Comparison of ENCODE assay signal across 1 cellular context in the genomic region with DNA sequence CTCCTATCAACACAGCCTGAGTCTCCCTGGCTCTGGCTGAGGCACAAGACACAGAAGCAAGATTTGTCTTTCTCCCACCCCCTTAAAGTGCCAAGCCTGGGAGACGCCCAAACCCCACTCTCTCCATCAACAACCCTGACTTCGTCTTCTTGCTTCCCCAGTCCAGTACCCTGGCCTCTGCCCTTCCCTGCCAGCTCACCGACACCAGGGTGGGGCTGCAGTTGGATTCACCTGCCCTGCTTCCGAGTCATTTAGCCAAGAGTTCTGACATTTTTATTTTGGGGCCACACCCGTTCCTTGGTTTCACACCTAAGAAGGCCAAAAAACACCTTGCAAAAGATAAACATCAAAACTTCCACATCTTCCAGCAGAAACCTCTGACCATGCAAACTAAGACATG.
TF ChIP-seq lines count a peak whose summit lies in the region.

No MANE protein-coding gene starts in this region.

TF ChIP-seq in GM12878, 131 proteins besides CTCF, POLR2A, EP300 and RAD21:
- TF ChIP-seq HDAC6 (IDR thresholded peaks at IDR 0.05; ENCODE audit: unreplicated experiment) = no peak
- TF ChIP-seq CBFB (IDR thresholded peaks at IDR 0.05; ENCODE audit: low read depth) = no peak
- no peak for TF ChIP-seq NR2F1 (conservative IDR thresholded peaks at IDR 0.05)
- TF ChIP-seq, protein P1, sequence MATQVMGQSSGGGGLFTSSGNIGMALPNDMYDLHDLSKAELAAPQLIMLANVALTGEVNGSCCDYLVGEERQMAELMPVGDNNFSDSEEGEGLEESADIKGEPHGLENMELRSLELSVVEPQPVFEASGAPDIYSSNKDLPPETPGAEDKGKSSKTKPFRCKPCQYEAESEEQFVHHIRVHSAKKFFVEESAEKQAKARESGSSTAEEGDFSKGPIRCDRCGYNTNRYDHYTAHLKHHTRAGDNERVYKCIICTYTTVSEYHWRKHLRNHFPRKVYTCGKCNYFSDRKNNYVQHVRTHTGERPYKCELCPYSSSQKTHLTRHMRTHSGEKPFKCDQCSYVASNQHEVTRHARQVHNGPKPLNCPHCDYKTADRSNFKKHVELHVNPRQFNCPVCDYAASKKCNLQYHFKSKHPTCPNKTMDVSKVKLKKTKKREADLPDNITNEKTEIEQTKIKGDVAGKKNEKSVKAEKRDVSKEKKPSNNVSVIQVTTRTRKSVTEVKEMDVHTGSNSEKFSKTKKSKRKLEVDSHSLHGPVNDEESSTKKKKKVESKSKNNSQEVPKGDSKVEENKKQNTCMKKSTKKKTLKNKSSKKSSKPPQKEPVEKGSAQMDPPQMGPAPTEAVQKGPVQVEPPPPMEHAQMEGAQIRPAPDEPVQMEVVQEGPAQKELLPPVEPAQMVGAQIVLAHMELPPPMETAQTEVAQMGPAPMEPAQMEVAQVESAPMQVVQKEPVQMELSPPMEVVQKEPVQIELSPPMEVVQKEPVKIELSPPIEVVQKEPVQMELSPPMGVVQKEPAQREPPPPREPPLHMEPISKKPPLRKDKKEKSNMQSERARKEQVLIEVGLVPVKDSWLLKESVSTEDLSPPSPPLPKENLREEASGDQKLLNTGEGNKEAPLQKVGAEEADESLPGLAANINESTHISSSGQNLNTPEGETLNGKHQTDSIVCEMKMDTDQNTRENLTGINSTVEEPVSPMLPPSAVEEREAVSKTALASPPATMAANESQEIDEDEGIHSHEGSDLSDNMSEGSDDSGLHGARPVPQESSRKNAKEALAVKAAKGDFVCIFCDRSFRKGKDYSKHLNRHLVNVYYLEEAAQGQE (IDR thresholded peaks at IDR 0.05; ENCODE audit: low read depth, low read length) = no peak
- TF ChIP-seq SIX5 (IDR thresholded peaks at IDR 0.05; ENCODE audit: low read depth, low read length, severe bottlenecking) = no peak
- TF ChIP-seq SMARCA5 (IDR thresholded peaks at IDR 0.05) = no peak
- TF ChIP-seq JUND (IDR thresholded peaks at IDR 0.05; ENCODE audit: low read depth, low read length) = no peak
- no peak for TF ChIP-seq TCF7 (IDR thresholded peaks at IDR 0.05; ENCODE audit: borderline replicate concordance)
- no peak for TF ChIP-seq BRCA1 (IDR thresholded peaks at IDR 0.05; ENCODE audit: low read depth, low read length)
- no peak for TF ChIP-seq HDAC2 (IDR thresholded peaks at IDR 0.05)
- TF ChIP-seq, protein P2, sequence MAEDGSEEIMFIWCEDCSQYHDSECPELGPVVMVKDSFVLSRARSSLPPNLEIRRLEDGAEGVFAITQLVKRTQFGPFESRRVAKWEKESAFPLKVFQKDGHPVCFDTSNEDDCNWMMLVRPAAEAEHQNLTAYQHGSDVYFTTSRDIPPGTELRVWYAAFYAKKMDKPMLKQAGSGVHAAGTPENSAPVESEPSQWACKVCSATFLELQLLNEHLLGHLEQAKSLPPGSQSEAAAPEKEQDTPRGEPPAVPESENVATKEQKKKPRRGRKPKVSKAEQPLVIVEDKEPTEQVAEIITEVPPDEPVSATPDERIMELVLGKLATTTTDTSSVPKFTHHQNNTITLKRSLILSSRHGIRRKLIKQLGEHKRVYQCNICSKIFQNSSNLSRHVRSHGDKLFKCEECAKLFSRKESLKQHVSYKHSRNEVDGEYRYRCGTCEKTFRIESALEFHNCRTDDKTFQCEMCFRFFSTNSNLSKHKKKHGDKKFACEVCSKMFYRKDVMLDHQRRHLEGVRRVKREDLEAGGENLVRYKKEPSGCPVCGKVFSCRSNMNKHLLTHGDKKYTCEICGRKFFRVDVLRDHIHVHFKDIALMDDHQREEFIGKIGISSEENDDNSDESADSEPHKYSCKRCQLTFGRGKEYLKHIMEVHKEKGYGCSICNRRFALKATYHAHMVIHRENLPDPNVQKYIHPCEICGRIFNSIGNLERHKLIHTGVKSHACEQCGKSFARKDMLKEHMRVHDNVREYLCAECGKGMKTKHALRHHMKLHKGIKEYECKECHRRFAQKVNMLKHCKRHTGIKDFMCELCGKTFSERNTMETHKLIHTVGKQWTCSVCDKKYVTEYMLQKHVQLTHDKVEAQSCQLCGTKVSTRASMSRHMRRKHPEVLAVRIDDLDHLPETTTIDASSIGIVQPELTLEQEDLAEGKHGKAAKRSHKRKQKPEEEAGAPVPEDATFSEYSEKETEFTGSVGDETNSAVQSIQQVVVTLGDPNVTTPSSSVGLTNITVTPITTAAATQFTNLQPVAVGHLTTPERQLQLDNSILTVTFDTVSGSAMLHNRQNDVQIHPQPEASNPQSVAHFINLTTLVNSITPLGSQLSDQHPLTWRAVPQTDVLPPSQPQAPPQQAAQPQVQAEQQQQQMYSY (CRISPR knock-in tag; IDR thresholded peaks at IDR 0.05) = no peak
- TF ChIP-seq, protein P3, sequence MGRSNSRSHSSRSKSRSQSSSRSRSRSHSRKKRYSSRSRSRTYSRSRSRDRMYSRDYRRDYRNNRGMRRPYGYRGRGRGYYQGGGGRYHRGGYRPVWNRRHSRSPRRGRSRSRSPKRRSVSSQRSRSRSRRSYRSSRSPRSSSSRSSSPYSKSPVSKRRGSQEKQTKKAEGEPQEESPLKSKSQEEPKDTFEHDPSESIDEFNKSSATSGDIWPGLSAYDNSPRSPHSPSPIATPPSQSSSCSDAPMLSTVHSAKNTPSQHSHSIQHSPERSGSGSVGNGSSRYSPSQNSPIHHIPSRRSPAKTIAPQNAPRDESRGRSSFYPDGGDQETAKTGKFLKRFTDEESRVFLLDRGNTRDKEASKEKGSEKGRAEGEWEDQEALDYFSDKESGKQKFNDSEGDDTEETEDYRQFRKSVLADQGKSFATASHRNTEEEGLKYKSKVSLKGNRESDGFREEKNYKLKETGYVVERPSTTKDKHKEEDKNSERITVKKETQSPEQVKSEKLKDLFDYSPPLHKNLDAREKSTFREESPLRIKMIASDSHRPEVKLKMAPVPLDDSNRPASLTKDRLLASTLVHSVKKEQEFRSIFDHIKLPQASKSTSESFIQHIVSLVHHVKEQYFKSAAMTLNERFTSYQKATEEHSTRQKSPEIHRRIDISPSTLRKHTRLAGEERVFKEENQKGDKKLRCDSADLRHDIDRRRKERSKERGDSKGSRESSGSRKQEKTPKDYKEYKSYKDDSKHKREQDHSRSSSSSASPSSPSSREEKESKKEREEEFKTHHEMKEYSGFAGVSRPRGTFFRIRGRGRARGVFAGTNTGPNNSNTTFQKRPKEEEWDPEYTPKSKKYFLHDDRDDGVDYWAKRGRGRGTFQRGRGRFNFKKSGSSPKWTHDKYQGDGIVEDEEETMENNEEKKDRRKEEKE (IDR thresholded peaks at IDR 0.05) = no peak
- no peak for TF ChIP-seq ZNF274 (IDR thresholded peaks at IDR 0.05; ENCODE audit: insufficient read depth, insufficient read length)
- no peak for TF ChIP-seq CREB1 (IDR thresholded peaks at IDR 0.05; ENCODE audit: low read depth)
- TF ChIP-seq, protein P4, sequence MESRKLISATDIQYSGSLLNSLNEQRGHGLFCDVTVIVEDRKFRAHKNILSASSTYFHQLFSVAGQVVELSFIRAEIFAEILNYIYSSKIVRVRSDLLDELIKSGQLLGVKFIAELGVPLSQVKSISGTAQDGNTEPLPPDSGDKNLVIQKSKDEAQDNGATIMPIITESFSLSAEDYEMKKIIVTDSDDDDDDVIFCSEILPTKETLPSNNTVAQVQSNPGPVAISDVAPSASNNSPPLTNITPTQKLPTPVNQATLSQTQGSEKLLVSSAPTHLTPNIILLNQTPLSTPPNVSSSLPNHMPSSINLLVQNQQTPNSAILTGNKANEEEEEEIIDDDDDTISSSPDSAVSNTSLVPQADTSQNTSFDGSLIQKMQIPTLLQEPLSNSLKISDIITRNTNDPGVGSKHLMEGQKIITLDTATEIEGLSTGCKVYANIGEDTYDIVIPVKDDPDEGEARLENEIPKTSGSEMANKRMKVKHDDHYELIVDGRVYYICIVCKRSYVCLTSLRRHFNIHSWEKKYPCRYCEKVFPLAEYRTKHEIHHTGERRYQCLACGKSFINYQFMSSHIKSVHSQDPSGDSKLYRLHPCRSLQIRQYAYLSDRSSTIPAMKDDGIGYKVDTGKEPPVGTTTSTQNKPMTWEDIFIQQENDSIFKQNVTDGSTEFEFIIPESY (IDR thresholded peaks at IDR 0.05) = no peak
- TF ChIP-seq RUNX3 (IDR thresholded peaks at IDR 0.05; ENCODE audit: low read length) = no peak
- TF ChIP-seq, protein P5, sequence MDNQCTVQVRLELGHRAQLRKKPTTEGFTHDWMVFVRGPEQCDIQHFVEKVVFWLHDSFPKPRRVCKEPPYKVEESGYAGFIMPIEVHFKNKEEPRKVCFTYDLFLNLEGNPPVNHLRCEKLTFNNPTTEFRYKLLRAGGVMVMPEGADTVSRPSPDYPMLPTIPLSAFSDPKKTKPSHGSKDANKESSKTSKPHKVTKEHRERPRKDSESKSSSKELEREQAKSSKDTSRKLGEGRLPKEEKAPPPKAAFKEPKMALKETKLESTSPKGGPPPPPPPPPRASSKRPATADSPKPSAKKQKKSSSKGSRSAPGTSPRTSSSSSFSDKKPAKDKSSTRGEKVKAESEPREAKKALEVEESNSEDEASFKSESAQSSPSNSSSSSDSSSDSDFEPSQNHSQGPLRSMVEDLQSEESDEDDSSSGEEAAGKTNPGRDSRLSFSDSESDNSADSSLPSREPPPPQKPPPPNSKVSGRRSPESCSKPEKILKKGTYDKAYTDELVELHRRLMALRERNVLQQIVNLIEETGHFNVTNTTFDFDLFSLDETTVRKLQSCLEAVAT (IDR thresholded peaks at IDR 0.05) = no peak
- no peak for TF ChIP-seq DPF2 (IDR thresholded peaks at IDR 0.05)
- no peak for TF ChIP-seq NFXL1 (IDR thresholded peaks at IDR 0.05; ENCODE audit: borderline replicate concordance)
